17 cellular contexts compared by ENCODE assay signal in genomic region chr7:120360918-120361317, GRCh38.
DNase-seq lines count a peak whose midpoint lies in the region; ATAC-seq, FAIRE-seq and TF ChIP-seq lines count a peak whose summit lies in the region.
"Had no signal": no experiment of that assay in that cellular context is flagged by ENCODE, and none has a peak within 500 bp of the region (broad histone marks: within the 10 kb centered on the region; RNA-seq: fewer than 3 reads in every experiment).

No MANE protein-coding gene starts in this region.

- no peaks in the 10 kb centered on the region for H3K36me3 Mint-ChIP-seq in CD4-positive, alpha-beta memory T cell
- H3K36me3 Mint-ChIP-seq: type B pancreatic cell had no signal

- H3K4me1 ChIP-seq in CD4-positive, alpha-beta memory T cell (ENCODE audit: insufficient read depth, low read length): no peaks in the 10 kb centered on the region
- H3K4me1 ChIP-seq in psoas muscle: no peaks in the 10 kb centered on the region

- FAIRE-seq in RCC 7860 (lab: Jason Lieb, UNC): no peak
- FAIRE-seq: astrocyte had no signal

- H3K9me3 ChIP-seq in CD4-positive, alpha-beta memory T cell (ENCODE audit: control insufficient read depth in 1 of 2, low read length in 2 of 2): no peaks in the 10 kb centered on the region
- H3K9me3 ChIP-seq in psoas muscle: no peaks in the 10 kb centered on the region

- no peak overlapping the region for H3K27ac ChIP-seq in CD4-positive, alpha-beta memory T cell (ENCODE audit: low read depth, low read length)
- H3K27ac ChIP-seq in psoas muscle: no peak overlapping the region

- TF ChIP-seq CTCF in GM13977 (IDR thresholded peaks at IDR 0.05; ENCODE audit: extremely low read depth, insufficient read depth, missing control alignments): no peak
- no peak for TF ChIP-seq CTCF in psoas muscle (IDR thresholded peaks at IDR 0.05)

- POLR2A ChIA-PET in CD4-positive, alpha-beta memory T cell (lab: Charles Lee; ENCODE audit: partially characterized antibody): no interaction called here

- H3K4me3 Mint-ChIP-seq in CD4-positive, alpha-beta memory T cell: no peak overlapping the region
- H3K4me3 Mint-ChIP-seq: nephron, type B pancreatic cell had no signal

- DNase-seq in GM13977 (ENCODE audit: low spot score) (peak; percentile 9), RCC 7860 (ENCODE audit: low spot score) (no peak), psoas muscle (no peak)
- no peak for DNase-seq in activated CD4-positive, alpha-beta T cell treated with anti-CD3 and anti-CD28 coated beads, Interleukin-2, amount 50 U/mL, for 4 hours
- no peak for DNase-seq in CD4-positive, alpha-beta memory T cell
- DNase-seq: ACHN; activated T-cell treated with anti-CD3 and anti-CD28 coated beads, Interleukin-2, amount 50 U/mL, for 1 hour; DMS79; IMR-90; left colon; NCI-H774 had no signal

- no peak overlapping the region for H3K27ac Mint-ChIP-seq in CD4-positive, alpha-beta memory T cell
- H3K27ac Mint-ChIP-seq: nephron, type B pancreatic cell had no signal

- H3K36me3 ChIP-seq in CD4-positive, alpha-beta memory T cell (ENCODE audit: insufficient read depth, low read length): no peaks in the 10 kb centered on the region
- no peaks in the 10 kb centered on the region for H3K36me3 ChIP-seq in psoas muscle (ENCODE audit: insufficient read depth in 1 of 2, low read depth in 1 of 2)

- H3K4me1 Mint-ChIP-seq in CD4-positive, alpha-beta memory T cell: no peaks in the 10 kb centered on the region
- H3K4me1 Mint-ChIP-seq: nephron had no signal

- no peaks in the 10 kb centered on the region for H3K27me3 Mint-ChIP-seq in CD4-positive, alpha-beta memory T cell
- H3K27me3 Mint-ChIP-seq: type B pancreatic cell had no signal

- CTCF ChIA-PET in CD4-positive, alpha-beta memory T cell (lab: Charles Lee; ENCODE audit: partially characterized antibody): no interaction called here

- H3K27me3 ChIP-seq in CD4-positive, alpha-beta memory T cell (ENCODE audit: insufficient read depth, low read length): no peaks in the 10 kb centered on the region
- H3K27me3 ChIP-seq in psoas muscle (ENCODE audit: insufficient read depth in 3 of 3, low read length in 2 of 3): no peaks in the 10 kb centered on the region

- H3K4me3 ChIP-seq in CD4-positive, alpha-beta memory T cell (ENCODE audit: low read length in 2 of 2): no peak overlapping the region
- no peak overlapping the region for H3K4me3 ChIP-seq in psoas muscle

- intact Hi-C loops in CD4-positive, alpha-beta memory T cell (cut with micrococcal nuclease): no loop called here
- intact Hi-C loops in psoas muscle (cut with DNase I): no loop called here

- in situ Hi-C loops in GM13977 (cut with MboI; ENCODE audit: low pct_unique_long_range_greater_than_20kb, low sequenced_read_pairs, unreplicated experiment): no loop called here

- peaks cover 2 to 10% (median 4%) of the 10 kb centered on the region in 8 donors for H3K9me3 Mint-ChIP-seq in CD4-positive, alpha-beta memory T cell
- H3K9me3 Mint-ChIP-seq: nephron, type B pancreatic cell had no signal

- ATAC-seq in GM19397 (IDR thresholded peaks at IDR 0.05; ENCODE audit: unreplicated experiment) (peak; percentile 92), HG02642 (IDR thresholded peaks at IDR 0.05; ENCODE audit: poor library complexity, unreplicated experiment) (peak; percentile 94), HG03196 (IDR thresholded peaks at IDR 0.05; ENCODE audit: unreplicated experiment) (peak; percentile 96), psoas muscle (no peak)
- ATAC-seq: left colon had no signal

Comparison
In these comparisons a context has a peak if more than half of its experiments do, and no peak if none do; other contexts are left out.
1. ATAC-seq: peak in GM19397 (single experiment), HG02642 (single experiment) and HG03196 (single experiment); none in psoas muscle (0 of 4).